Comparison of ENCODE assay signal across 8 cellular contexts in genomic region chr1:159924791-159925712, GRCh38.
DNase-seq lines count a peak whose midpoint lies in the region; ATAC-seq and TF ChIP-seq lines count a peak whose summit lies in the region.

Gene TAGLN2, minus strand, starts transcription at chr1:159925507. Its CDS starts 4,998 bp downstream, at chr1:159920509.

- H3K27ac ChIP-seq in VCaP, result peak within 1 kb of the TSS; percentile 34; the same call in 1 of the 2 replicates

- ATAC-seq in HG02678 (IDR thresholded peaks at IDR 0.05; ENCODE audit: unreplicated experiment), result peak; percentile 63

- in situ Hi-C loops in GM13977 (cut with MboI; ENCODE audit: low pct_unique_long_range_greater_than_20kb, low sequenced_read_pairs, unreplicated experiment) (no loop called here), T47D (cut with HindIII; ENCODE audit: low pct_unique_long_range_greater_than_20kb, low sequenced_read_pairs) (no loop called here)

- peak; percentile 95 for DNase-seq in GM13977 (ENCODE audit: low spot score)
- DNase-seq in NCI-H146 (lab: John Stamatoyannopoulos, UW), result peak; percentile 75
- DNase-seq in T47D (ENCODE audit: low read depth in 1 of 2, low spot score in 1 of 2), result peak; percentile 93 to 98
- peak; percentile 91 for DNase-seq in iPS-NIHi7 (ENCODE audit: extremely low spot score)
- DNase-seq in smooth muscle cell of the brain vasculature (ENCODE audit: low read depth, low spot score), result peak; percentile 83
- DNase-seq in OCI-M2 (lab: John Stamatoyannopoulos, UW; ENCODE audit: unreplicated experiment), result no peak

- TF ChIP-seq CTCF in GM13977 (IDR thresholded peaks at IDR 0.05; ENCODE audit: extremely low read depth, insufficient read depth, missing control alignments) (peak; percentile 5), VCaP (conservative IDR thresholded peaks at IDR 0.05) (no peak)
